Comparison of ENCODE assay signal across 14 cellular contexts in the genomic region with DNA sequence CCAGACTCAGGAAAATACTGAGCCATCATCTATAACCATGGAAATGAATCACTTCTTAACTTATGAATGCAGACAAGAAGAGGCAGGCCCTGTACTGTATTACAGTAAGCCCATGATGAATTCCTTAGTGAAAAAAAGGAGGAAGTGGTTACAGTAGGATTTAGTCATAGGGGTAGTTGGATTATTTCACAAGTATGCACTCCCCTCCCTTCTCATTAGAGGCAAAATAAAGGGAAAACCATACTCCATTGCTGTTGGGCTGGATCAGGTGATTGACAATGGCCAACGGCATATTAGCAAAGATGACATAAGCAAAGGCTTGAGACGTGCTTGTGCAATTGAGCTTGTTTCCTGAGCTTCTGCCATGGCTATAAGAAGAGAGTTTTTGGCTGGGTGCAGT.
DNase-seq lines count a peak whose midpoint lies in the region; ATAC-seq lines count a peak whose summit lies in the region.
"Had no signal": no experiment of that assay in that cellular context is flagged by ENCODE, and none has a peak within 500 bp of the region (broad histone marks: within the 10 kb centered on the region; RNA-seq: fewer than 3 reads in every experiment).

No MANE protein-coding gene starts in this region.

- ATAC-seq in naive thymus-derived CD4-positive, alpha-beta T cell: peak; percentile 26
- ATAC-seq in GM21723 (IDR thresholded peaks at IDR 0.05; ENCODE audit: unreplicated experiment) (no peak), left lobe of liver (no peak)

- no peaks in the 10 kb centered on the region for H3K36me3 Mint-ChIP-seq in naive thymus-derived CD4-positive, alpha-beta T cell
- H3K36me3 Mint-ChIP-seq: brain had no signal

- H3K9me3 Mint-ChIP-seq in naive thymus-derived CD4-positive, alpha-beta T cell: peaks cover 0 to 4% (median 0%) of the 10 kb centered on the region in 11 donors

- POLR2A ChIA-PET in naive thymus-derived CD4-positive, alpha-beta T cell (lab: Charles Lee): no interaction called here

- H3K4me1 ChIP-seq in naive thymus-derived CD4-positive, alpha-beta T cell (ENCODE audit: control insufficient read depth in 2 of 2, insufficient read depth in 2 of 2, low read length in 2 of 2): no peaks in the 10 kb centered on the region

- intact Hi-C loops in naive thymus-derived CD4-positive, alpha-beta T cell (cut with micrococcal nuclease): no loop called here

- H3K4me3 Mint-ChIP-seq in naive thymus-derived CD4-positive, alpha-beta T cell: no peak overlapping the region
- H3K4me3 Mint-ChIP-seq: brain had no signal

- no peaks in the 10 kb centered on the region for H3K36me3 ChIP-seq in naive thymus-derived CD4-positive, alpha-beta T cell (ENCODE audit: control insufficient read depth in 2 of 3, insufficient read depth in 3 of 3, low read length in 3 of 3)

- H3K27me3 ChIP-seq in naive thymus-derived CD4-positive, alpha-beta T cell (ENCODE audit: control insufficient read depth in 2 of 2, insufficient read depth in 2 of 2, low read length in 2 of 2): no peaks in the 10 kb centered on the region

- H3K4me1 Mint-ChIP-seq in naive thymus-derived CD4-positive, alpha-beta T cell: no peaks in the 10 kb centered on the region
- H3K4me1 Mint-ChIP-seq: brain had no signal

- no peaks in the 10 kb centered on the region for H3K9me3 ChIP-seq in naive thymus-derived CD4-positive, alpha-beta T cell (ENCODE audit: control insufficient read depth in 2 of 3, low read length in 3 of 3)

- H3K27ac ChIP-seq in naive thymus-derived CD4-positive, alpha-beta T cell (ENCODE audit: low read depth, low read length): no peak overlapping the region
- H3K27ac ChIP-seq: SK-N-MC had no signal

- CTCF ChIA-PET in naive thymus-derived CD4-positive, alpha-beta T cell (lab: Charles Lee): interaction anchor here (0.6 kb wide), 1 partner anchor 154 kb away, joined by 3 read pairs; no protein-coding TSS in a partner anchor

- H3K4me3 ChIP-seq in naive thymus-derived CD4-positive, alpha-beta T cell (ENCODE audit: low read length): no peak overlapping the region
- H3K4me3 ChIP-seq: SK-N-MC had no signal

- peaks cover 0 to 12% (median 3%) of the 10 kb centered on the region in 5 donors for H3K27me3 Mint-ChIP-seq in naive thymus-derived CD4-positive, alpha-beta T cell
- H3K27me3 Mint-ChIP-seq: brain had no signal

- DNase-seq in EH (ENCODE audit: low read depth) (peak; percentile 73), MV-4-11 (lab: John Stamatoyannopoulos, UW) (peak; percentile 92), astrocyte of the hippocampus (ENCODE audit: low read depth, low spot score) (peak; percentile 49), NCI-H128 (lab: John Stamatoyannopoulos, UW; ENCODE audit: unreplicated experiment) (no peak), left lobe of liver (ENCODE audit: low spot score) (no peak), SHP77 treated with DMSO at 0.1 percent for 48 hours (lab: John Stamatoyannopoulos, UW) (no peak)
- no peak for DNase-seq in naive thymus-derived CD4-positive, alpha-beta T cell
- DNase-seq: activated CD4-positive, alpha-beta T cell treated with anti-CD3 and anti-CD28 coated beads for 1 hour; activated T-cell treated with anti-CD3 and anti-CD28 coated beads, Interleukin-2, amount 50 U/mL, for 48 hours; NCI-H510A; retina had no signal

- no peak overlapping the region for H3K27ac Mint-ChIP-seq in naive thymus-derived CD4-positive, alpha-beta T cell
- H3K27ac Mint-ChIP-seq: brain had no signal

Comparison
In these comparisons a context has a peak if more than half of its experiments do, and no peak if none do; other contexts are left out.
1. DNase-seq: peak in EH (single experiment), MV-4-11 (single experiment) and astrocyte of the hippocampus (single experiment); none in naive thymus-derived CD4-positive, alpha-beta T cell (0 of 9), NCI-H128 (single experiment), left lobe of liver (single experiment) and SHP77 treated with DMSO at 0.1 percent for 48 hours (single experiment).